In the genomic region with DNA sequence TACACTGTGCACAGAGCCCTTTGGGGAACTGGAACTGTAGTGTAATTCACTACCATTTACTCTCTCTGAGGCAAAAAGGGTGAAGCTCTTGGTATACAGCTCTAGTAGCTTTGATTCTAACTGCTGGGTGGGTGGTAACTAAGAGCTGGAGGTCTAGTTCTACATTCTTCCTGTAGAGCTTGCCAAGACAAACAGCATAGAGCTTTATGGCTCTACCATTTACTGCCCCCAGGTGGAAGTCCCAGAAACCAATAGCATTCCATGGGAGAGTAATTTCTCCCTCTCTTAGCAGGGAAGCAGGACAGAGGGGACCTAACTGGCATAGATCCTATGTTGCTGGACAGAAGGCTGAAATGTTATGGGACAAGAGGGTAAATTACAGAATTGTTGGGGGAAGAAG, we compare ENCODE assay signal across 14 cellular contexts. TPM values are rescaled to one million over a fixed set of nuclear protein-coding genes. Genes with fewer than 3 reads are reported as not detected.
DNase-seq lines count a peak whose midpoint lies in the region; ATAC-seq and TF ChIP-seq lines count a peak whose summit lies in the region.
"Had no signal": no experiment of that assay in that cellular context is flagged by ENCODE, and none has a peak within 500 bp of the region (broad histone marks: within the 10 kb centered on the region; RNA-seq: fewer than 3 reads in every experiment).

No MANE protein-coding gene starts in this region.

- H3K4me3 Mint-ChIP-seq in progenitor cell of endocrine pancreas (ENCODE audit: low read depth): no peak overlapping the region
- H3K4me3 Mint-ChIP-seq: activated CD4-positive, alpha-beta memory T cell treated with anti-CD3 and anti-CD28 coated beads for 36 hours; brain had no signal

- no peaks in the 10 kb centered on the region for H3K79me1 ChIP-seq in neuronal stem cell (ENCODE audit: low read depth, low read length)

- peak; percentile 27 for DNase-seq in DMS53 (lab: John Stamatoyannopoulos, UW)
- no peak for DNase-seq in DMS53 treated with DMSO at 0.1 percent for 48 hours (lab: John Stamatoyannopoulos, UW; ENCODE audit: unreplicated experiment)
- peak; percentile 20 for DNase-seq in NCI-H2029 (lab: John Stamatoyannopoulos, UW)
- DNase-seq in choroid plexus epithelial cell (ENCODE audit: low read depth): peak; percentile 59
- DNase-seq in mucosa of descending colon: peak in 1 of 3 donors; percentile 53
- no peak for DNase-seq in neuronal stem cell (ENCODE audit: low spot score)
- no peak for DNase-seq in progenitor cell of endocrine pancreas (ENCODE audit: low spot score, unreplicated experiment)
- DNase-seq: activated CD4-positive, alpha-beta memory T cell treated with anti-CD3 and anti-CD28 coated beads for 36 hours; activated effector memory CD4-positive, alpha-beta T cell treated with anti-CD3 and anti-CD28 coated beads, Interleukin-2, amount 50 U/mL, for 16 hours; NCI-H187 treated with DMSO at 0.1 percent for 48 hours; posterior cingulate gyrus had no signal

- no peaks in the 10 kb centered on the region for H3K27me3 Mint-ChIP-seq in progenitor cell of endocrine pancreas
- H3K27me3 Mint-ChIP-seq: activated CD4-positive, alpha-beta memory T cell treated with anti-CD3 and anti-CD28 coated beads for 36 hours; brain had no signal

- H2AFZ ChIP-seq in neuronal stem cell (ENCODE audit: low read length): no peak overlapping the region

- H3K23ac ChIP-seq in neuronal stem cell (ENCODE audit: low read depth, low read length, poor library complexity): no peak overlapping the region

- H3K36me3 ChIP-seq in mucosa of descending colon (ENCODE audit: low read depth): no peaks in the 10 kb centered on the region
- peaks cover 0 to 11% of the 10 kb centered on the region in 2 donors for H3K36me3 ChIP-seq in neuronal stem cell (replicated peaks in 1 of 2; ENCODE audit: control insufficient read depth in 2 of 2, insufficient read depth in 2 of 2, low read length in 2 of 2)

- no peak overlapping the region for H3K27ac Mint-ChIP-seq in progenitor cell of endocrine pancreas
- H3K27ac Mint-ChIP-seq: activated CD4-positive, alpha-beta memory T cell treated with anti-CD3 and anti-CD28 coated beads for 36 hours; brain had no signal

- H3K4me2 ChIP-seq in neuronal stem cell (ENCODE audit: insufficient read depth, low read length, poor library complexity, severe bottlenecking): no peak overlapping the region

- H3K18ac ChIP-seq in neuronal stem cell (ENCODE audit: low read length): no peak overlapping the region

- no peak overlapping the region for H2BK120ac ChIP-seq in neuronal stem cell (ENCODE audit: low read depth, low read length)

- no peak overlapping the region for H3K14ac ChIP-seq in neuronal stem cell (ENCODE audit: low read length)

- H3K4me1 Mint-ChIP-seq in progenitor cell of endocrine pancreas (ENCODE audit: low read depth): peaks cover 2% of the 10 kb centered on the region
- H3K4me1 Mint-ChIP-seq: brain had no signal

- peaks cover 4% of the 10 kb centered on the region for H3K36me3 Mint-ChIP-seq in progenitor cell of endocrine pancreas (ENCODE audit: insufficient read depth)
- H3K36me3 Mint-ChIP-seq: brain had no signal

- H2AK5ac ChIP-seq in neuronal stem cell (ENCODE audit: low read depth, low read length): no peak overlapping the region

- H3K4ac ChIP-seq in neuronal stem cell (ENCODE audit: low read length): no peak overlapping the region

- H4K8ac ChIP-seq in neuronal stem cell (ENCODE audit: low read depth, low read length): no peak overlapping the region

- no peak overlapping the region for H2BK5ac ChIP-seq in neuronal stem cell (ENCODE audit: low read length)

- no peak overlapping the region for H3K9ac ChIP-seq in neuronal stem cell (ENCODE audit: low read depth, low read length, poor library complexity)

- ATAC-seq in mucosa of descending colon: peak; percentile 97
- no peak for ATAC-seq in GM21723 (IDR thresholded peaks at IDR 0.05; ENCODE audit: unreplicated experiment)

- no peak overlapping the region for H3K27ac ChIP-seq in neuronal stem cell (replicated peaks; ENCODE audit: low read length)
- H3K27ac ChIP-seq: epithelial cell of prostate had no signal

- H3K4me3 ChIP-seq in choroid plexus epithelial cell (ENCODE audit: low read depth, low read length): no peak overlapping the region
- no peak overlapping the region for H3K4me3 ChIP-seq in mucosa of descending colon
- no peak overlapping the region for H3K4me3 ChIP-seq in neuronal stem cell (ENCODE audit: low read length in 2 of 2)

- no peaks in the 10 kb centered on the region for H3K27me3 ChIP-seq in neuronal stem cell (ENCODE audit: control insufficient read depth in 3 of 3, insufficient read depth in 3 of 3, low read depth in 1 of 3, low read length in 3 of 3)

- H3K4me1 ChIP-seq in mucosa of descending colon (ENCODE audit: low read depth) (no peaks in the 10 kb centered on the region), neuronal stem cell (ENCODE audit: control insufficient read depth in 2 of 2, insufficient read depth in 1 of 2, low read depth in 1 of 2, low read length in 2 of 2) (no peaks in the 10 kb centered on the region)

- no peak overlapping the region for H2BK12ac ChIP-seq in neuronal stem cell (ENCODE audit: low read length)

- TF ChIP-seq CTCF in choroid plexus epithelial cell (conservative IDR thresholded peaks at IDR 0.05; ENCODE audit: low read depth, low read length) (peak; percentile 48), mucosa of descending colon (IDR thresholded peaks at IDR 0.05) (no peak), progenitor cell of endocrine pancreas (IDR thresholded peaks at IDR 0.05; ENCODE audit: unreplicated experiment) (no peak)

- peaks cover 25% of the 10 kb centered on the region for H3K9me3 Mint-ChIP-seq in progenitor cell of endocrine pancreas (ENCODE audit: low read depth)
- H3K9me3 Mint-ChIP-seq: activated CD4-positive, alpha-beta memory T cell treated with anti-CD3 and anti-CD28 coated beads for 36 hours had no signal

- no peaks in the 10 kb centered on the region for H3K9me3 ChIP-seq in mucosa of descending colon
- H3K9me3 ChIP-seq in neuronal stem cell (replicated peaks in 1 of 2; ENCODE audit: control insufficient read depth in 2 of 2, insufficient read depth in 1 of 2, low read depth in 1 of 2, low read length in 2 of 2): no peaks in the 10 kb centered on the region

- intact Hi-C loops in mucosa of descending colon (cut with DNase I, micrococcal nuclease): no loop called here

- H4K91ac ChIP-seq in neuronal stem cell (ENCODE audit: low read depth, low read length, poor library complexity): no peak overlapping the region

- no peak overlapping the region for H2BK15ac ChIP-seq in neuronal stem cell (ENCODE audit: low read length)

RNA-seq across cellular contexts. Expression of a gene that starts 26.7 kb away (rescaled TPM):
- 10 to 100 TPM; 24.4 to 29.4 (median 28.5) TPM for total RNA-seq in mucosa of descending colon
- 17.4 TPM for polyA plus RNA-seq in neuronal stem cell (2013, experiment 1 of 2)
- 16.9 TPM for polyA plus RNA-seq in neuronal stem cell (2013, experiment 2 of 2)
- total RNA-seq in progenitor cell of endocrine pancreas: 37.6 and 38.4 TPM in 2 replicates

Comparison
In these comparisons a context has a peak if more than half of its experiments do, and no peak if none do; other contexts are left out.
1. DNase-seq: peak in DMS53 (single experiment), NCI-H2029 (single experiment) and choroid plexus epithelial cell (single experiment); none in DMS53 treated with DMSO at 0.1 percent for 48 hours (single experiment), neuronal stem cell (single experiment) and progenitor cell of endocrine pancreas (single experiment).